ENCODE assay signal across 1 cellular context in the genomic region with DNA sequence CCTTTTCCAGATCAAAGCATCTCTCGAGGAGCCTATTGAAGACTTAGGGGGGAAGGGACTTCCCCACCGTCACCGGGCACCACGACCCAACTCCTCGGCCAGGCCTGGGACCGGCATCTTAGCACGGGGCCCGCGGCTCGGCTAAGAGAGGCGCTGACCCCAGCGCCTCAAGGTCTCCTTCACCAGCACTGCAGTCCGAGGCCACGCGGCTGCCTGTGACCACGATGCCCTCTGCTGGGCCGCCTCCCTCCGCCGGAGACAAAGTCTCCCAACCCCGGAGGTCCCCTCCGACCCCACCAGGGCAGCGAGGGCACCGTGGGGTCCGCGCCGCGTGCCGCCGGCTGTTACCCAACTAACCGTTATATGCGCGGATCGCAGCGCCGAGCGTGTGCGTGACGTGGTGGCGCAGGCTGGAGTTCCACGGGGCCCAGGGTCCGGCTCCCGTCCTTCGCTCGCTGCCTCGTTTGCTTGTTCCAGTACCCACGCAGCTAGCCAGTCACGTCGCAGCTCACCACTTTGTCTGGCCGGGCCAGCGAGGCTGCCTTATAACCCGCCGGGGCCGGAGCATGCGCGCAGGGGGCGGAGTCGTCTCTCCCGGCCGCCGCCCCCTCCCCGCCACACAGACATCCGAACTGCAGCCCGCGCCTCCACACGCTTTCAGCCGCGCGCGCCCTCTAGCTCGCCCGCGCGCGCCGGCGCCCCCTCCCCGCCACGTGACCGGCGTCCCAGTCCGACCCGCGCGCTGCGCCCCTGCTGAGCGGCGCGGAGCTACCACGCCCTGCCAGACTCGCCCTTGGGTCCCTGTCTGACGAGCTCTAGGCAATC.
TF ChIP-seq lines count a peak whose summit lies in the region.

A gene with protein sequence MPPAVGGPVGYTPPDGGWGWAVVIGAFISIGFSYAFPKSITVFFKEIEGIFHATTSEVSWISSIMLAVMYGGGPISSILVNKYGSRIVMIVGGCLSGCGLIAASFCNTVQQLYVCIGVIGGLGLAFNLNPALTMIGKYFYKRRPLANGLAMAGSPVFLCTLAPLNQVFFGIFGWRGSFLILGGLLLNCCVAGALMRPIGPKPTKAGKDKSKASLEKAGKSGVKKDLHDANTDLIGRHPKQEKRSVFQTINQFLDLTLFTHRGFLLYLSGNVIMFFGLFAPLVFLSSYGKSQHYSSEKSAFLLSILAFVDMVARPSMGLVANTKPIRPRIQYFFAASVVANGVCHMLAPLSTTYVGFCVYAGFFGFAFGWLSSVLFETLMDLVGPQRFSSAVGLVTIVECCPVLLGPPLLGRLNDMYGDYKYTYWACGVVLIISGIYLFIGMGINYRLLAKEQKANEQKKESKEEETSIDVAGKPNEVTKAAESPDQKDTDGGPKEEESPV (minus strand): TSS at position 519 of the 825 bp plus-strand sequence. CDS start 26,888 bp downstream, outside the sequence.

TF ChIP-seq in HEK293, 187 proteins besides CTCF, POLR2A, EP300 and RAD21 (continued from another document and continues in another):
- TF ChIP-seq ZNF112 (tag by site-specific recombination; IDR thresholded peaks at IDR 0.05) (no peak), ZNF341 (tag by site-specific recombination; IDR thresholded peaks at IDR 0.05; ENCODE audit: low read depth) (peak; percentile 64), ZNF132 (tag by site-specific recombination; IDR thresholded peaks at IDR 0.05; ENCODE audit: borderline replicate concordance) (no peak), ZBTB7A (tag by site-specific recombination; IDR thresholded peaks at IDR 0.05; ENCODE audit: low read depth) (peak; percentile 69; the same call in 1 of the 2 replicates), ZNF24 (tag by site-specific recombination; IDR thresholded peaks at IDR 0.05) (no peak; the same call in 1 of the 2 replicates), ZNF707 (tag by site-specific recombination; IDR thresholded peaks at IDR 0.05) (no peak), ZNF157 (tag by site-specific recombination; IDR thresholded peaks at IDR 0.05) (no peak), YY1 (tag by site-specific recombination; IDR thresholded peaks at IDR 0.05) (peak; percentile 4; the same call in 1 of the 2 replicates), ZNF248 (tag by site-specific recombination; IDR thresholded peaks at IDR 0.05) (no peak), ZFHX2 (tag by site-specific recombination; conservative IDR thresholded peaks at IDR 0.05) (peak; percentile 88), ZNF76 (tag by site-specific recombination; IDR thresholded peaks at IDR 0.05; ENCODE audit: borderline replicate concordance, low read depth) (no peak; the same call in 1 of the 2 replicates), HOXD13 (CRISPR knock-in tag; IDR thresholded peaks at IDR 0.05; ENCODE audit: borderline replicate concordance) (0 out of 2 replicates have a peak, but pooled peaks have one; percentile 20), ZNF350 (tag by site-specific recombination; IDR thresholded peaks at IDR 0.05) (no peak), ZNF585B (tag by site-specific recombination; IDR thresholded peaks at IDR 0.05) (no peak), YY2 (tag by site-specific recombination; IDR thresholded peaks at IDR 0.05) (0 out of 2 replicates have a peak, but pooled peaks have one; percentile 42), ZBTB20 (tag by site-specific recombination; IDR thresholded peaks at IDR 0.05) (peak; percentile 54; the same call in 1 of the 2 replicates), ZNF843 (tag by site-specific recombination; IDR thresholded peaks at IDR 0.05) (no peak), ZNF423 (tag by site-specific recombination; IDR thresholded peaks at IDR 0.05) (0 out of 2 replicates have a peak, but pooled peaks have one; percentile 96), ZNF214 (tag by site-specific recombination; IDR thresholded peaks at IDR 0.05; ENCODE audit: borderline replicate concordance) (no peak), GLI4 (tag by site-specific recombination; IDR thresholded peaks at IDR 0.05) (peak; percentile 75; the same call in 1 of the 2 replicates), ZNF549 (tag by site-specific recombination; IDR thresholded peaks at IDR 0.05) (no peak), ZEB2 (tag by site-specific recombination; IDR thresholded peaks at IDR 0.05) (peak; percentile 70), ZNF223 (tag by site-specific recombination; IDR thresholded peaks at IDR 0.05) (peak; percentile 79; the same call in 1 of the 2 replicates), ZNF473 (tag by site-specific recombination; IDR thresholded peaks at IDR 0.05) (no peak), ZNF48 (tag by site-specific recombination; IDR thresholded peaks at IDR 0.05) (no peak), ZNF777 (tag by site-specific recombination; IDR thresholded peaks at IDR 0.05; ENCODE audit: borderline replicate concordance) (peak; percentile 82; the same call in 1 of the 2 replicates), GLI2 (tag by site-specific recombination; IDR thresholded peaks at IDR 0.05; ENCODE audit: borderline replicate concordance, low read depth) (no peak), ZNF530 (tag by site-specific recombination; IDR thresholded peaks at IDR 0.05; ENCODE audit: low read depth) (no peak), ZSCAN16 (tag by site-specific recombination; IDR thresholded peaks at IDR 0.05) (no peak), ZBTB17 (tag by site-specific recombination; IDR thresholded peaks at IDR 0.05) (0 out of 2 replicates have a peak, but pooled peaks have one; percentile 61)
- TF ChIP-seq, protein P1, sequence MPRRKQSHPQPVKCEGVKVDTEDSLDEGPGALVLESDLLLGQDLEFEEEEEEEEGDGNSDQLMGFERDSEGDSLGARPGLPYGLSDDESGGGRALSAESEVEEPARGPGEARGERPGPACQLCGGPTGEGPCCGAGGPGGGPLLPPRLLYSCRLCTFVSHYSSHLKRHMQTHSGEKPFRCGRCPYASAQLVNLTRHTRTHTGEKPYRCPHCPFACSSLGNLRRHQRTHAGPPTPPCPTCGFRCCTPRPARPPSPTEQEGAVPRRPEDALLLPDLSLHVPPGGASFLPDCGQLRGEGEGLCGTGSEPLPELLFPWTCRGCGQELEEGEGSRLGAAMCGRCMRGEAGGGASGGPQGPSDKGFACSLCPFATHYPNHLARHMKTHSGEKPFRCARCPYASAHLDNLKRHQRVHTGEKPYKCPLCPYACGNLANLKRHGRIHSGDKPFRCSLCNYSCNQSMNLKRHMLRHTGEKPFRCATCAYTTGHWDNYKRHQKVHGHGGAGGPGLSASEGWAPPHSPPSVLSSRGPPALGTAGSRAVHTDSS (tag by site-specific recombination; IDR thresholded peaks at IDR 0.05), result no peak; the same call in 1 of the 2 replicates
- TF ChIP-seq, protein P2, sequence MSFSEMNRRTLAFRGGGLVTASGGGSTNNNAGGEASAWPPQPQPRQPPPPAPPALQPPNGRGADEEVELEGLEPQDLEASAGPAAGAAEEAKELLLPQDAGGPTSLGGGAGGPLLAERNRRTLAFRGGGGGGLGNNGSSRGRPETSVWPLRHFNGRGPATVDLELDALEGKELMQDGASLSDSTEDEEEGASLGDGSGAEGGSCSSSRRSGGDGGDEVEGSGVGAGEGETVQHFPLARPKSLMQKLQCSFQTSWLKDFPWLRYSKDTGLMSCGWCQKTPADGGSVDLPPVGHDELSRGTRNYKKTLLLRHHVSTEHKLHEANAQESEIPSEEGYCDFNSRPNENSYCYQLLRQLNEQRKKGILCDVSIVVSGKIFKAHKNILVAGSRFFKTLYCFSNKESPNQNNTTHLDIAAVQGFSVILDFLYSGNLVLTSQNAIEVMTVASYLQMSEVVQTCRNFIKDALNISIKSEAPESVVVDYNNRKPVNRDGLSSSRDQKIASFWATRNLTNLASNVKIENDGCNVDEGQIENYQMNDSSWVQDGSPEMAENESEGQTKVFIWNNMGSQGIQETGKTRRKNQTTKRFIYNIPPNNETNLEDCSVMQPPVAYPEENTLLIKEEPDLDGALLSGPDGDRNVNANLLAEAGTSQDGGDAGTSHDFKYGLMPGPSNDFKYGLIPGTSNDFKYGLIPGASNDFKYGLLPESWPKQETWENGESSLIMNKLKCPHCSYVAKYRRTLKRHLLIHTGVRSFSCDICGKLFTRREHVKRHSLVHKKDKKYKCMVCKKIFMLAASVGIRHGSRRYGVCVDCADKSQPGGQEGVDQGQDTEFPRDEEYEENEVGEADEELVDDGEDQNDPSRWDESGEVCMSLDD (tag by site-specific recombination; IDR thresholded peaks at IDR 0.05), result peak; percentile 88
- TF ChIP-seq, protein P3, sequence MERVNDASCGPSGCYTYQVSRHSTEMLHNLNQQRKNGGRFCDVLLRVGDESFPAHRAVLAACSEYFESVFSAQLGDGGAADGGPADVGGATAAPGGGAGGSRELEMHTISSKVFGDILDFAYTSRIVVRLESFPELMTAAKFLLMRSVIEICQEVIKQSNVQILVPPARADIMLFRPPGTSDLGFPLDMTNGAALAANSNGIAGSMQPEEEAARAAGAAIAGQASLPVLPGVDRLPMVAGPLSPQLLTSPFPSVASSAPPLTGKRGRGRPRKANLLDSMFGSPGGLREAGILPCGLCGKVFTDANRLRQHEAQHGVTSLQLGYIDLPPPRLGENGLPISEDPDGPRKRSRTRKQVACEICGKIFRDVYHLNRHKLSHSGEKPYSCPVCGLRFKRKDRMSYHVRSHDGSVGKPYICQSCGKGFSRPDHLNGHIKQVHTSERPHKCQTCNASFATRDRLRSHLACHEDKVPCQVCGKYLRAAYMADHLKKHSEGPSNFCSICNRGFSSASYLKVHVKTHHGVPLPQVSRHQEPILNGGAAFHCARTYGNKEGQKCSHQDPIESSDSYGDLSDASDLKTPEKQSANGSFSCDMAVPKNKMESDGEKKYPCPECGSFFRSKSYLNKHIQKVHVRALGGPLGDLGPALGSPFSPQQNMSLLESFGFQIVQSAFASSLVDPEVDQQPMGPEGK (tag by site-specific recombination; IDR thresholded peaks at IDR 0.05), result peak; percentile 64
- TF ChIP-seq, protein P4, sequence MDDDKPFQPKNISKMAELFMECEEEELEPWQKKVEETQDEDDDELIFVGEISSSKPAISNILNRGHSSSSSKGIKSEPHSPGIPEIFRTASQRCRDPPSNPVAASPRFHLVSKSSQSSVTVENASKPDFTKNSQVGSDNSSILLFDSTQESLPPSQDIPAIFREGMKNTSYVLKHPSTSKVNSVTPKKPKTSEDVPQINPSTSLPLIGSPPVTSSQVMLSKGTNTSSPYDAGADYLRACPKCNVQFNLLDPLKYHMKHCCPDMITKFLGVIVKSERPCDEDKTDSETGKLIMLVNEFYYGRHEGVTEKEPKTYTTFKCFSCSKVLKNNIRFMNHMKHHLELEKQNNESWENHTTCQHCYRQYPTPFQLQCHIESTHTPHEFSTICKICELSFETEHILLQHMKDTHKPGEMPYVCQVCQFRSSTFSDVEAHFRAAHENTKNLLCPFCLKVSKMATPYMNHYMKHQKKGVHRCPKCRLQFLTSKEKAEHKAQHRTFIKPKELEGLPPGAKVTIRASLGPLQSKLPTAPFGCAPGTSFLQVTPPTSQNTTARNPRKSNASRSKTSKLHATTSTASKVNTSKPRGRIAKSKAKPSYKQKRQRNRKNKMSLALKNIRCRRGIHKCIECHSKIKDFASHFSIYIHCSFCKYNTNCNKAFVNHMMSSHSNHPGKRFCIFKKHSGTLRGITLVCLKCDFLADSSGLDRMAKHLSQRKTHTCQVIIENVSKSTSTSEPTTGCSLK (tag by site-specific recombination; IDR thresholded peaks at IDR 0.05), result no peak
- TF ChIP-seq, protein P5, sequence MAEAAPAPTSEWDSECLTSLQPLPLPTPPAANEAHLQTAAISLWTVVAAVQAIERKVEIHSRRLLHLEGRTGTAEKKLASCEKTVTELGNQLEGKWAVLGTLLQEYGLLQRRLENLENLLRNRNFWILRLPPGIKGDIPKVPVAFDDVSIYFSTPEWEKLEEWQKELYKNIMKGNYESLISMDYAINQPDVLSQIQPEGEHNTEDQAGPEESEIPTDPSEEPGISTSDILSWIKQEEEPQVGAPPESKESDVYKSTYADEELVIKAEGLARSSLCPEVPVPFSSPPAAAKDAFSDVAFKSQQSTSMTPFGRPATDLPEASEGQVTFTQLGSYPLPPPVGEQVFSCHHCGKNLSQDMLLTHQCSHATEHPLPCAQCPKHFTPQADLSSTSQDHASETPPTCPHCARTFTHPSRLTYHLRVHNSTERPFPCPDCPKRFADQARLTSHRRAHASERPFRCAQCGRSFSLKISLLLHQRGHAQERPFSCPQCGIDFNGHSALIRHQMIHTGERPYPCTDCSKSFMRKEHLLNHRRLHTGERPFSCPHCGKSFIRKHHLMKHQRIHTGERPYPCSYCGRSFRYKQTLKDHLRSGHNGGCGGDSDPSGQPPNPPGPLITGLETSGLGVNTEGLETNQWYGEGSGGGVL (tag by site-specific recombination; IDR thresholded peaks at IDR 0.05), result no peak; the same call in 1 of the 2 replicates
- TF ChIP-seq, protein P6, sequence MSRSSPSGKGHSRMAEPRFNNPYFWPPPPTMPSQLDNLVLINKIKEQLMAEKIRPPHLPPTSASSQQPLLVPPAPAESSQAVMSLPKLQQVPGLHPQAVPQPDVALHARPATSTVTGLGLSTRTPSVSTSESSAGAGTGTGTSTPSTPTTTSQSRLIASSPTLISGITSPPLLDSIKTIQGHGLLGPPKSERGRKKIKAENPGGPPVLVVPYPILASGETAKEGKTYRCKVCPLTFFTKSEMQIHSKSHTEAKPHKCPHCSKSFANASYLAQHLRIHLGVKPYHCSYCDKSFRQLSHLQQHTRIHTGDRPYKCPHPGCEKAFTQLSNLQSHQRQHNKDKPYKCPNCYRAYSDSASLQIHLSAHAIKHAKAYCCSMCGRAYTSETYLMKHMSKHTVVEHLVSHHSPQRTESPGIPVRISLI (tag by site-specific recombination; IDR thresholded peaks at IDR 0.05), result no peak
- TF ChIP-seq, protein P7, sequence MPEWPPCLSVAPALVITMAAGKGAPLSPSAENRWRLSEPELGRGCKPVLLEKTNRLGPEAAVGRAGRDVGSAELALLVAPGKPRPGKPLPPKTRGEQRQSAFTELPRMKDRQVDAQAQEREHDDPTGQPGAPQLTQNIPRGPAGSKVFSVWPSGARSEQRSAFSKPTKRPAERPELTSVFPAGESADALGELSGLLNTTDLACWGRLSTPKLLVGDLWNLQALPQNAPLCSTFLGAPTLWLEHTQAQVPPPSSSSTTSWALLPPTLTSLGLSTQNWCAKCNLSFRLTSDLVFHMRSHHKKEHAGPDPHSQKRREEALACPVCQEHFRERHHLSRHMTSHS (tag by site-specific recombination; IDR thresholded peaks at IDR 0.05), result no peak
- TF ChIP-seq, protein P8, sequence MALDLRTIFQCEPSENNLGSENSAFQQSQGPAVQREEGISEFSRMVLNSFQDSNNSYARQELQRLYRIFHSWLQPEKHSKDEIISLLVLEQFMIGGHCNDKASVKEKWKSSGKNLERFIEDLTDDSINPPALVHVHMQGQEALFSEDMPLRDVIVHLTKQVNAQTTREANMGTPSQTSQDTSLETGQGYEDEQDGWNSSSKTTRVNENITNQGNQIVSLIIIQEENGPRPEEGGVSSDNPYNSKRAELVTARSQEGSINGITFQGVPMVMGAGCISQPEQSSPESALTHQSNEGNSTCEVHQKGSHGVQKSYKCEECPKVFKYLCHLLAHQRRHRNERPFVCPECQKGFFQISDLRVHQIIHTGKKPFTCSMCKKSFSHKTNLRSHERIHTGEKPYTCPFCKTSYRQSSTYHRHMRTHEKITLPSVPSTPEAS (tag by site-specific recombination; IDR thresholded peaks at IDR 0.05), result 0 out of 2 replicates have a peak, but pooled peaks have one; percentile 31
